Comparison of ENCODE assay signal across 8 cellular contexts in genomic region chr15:75343953-75344352, GRCh38. TPM values are rescaled to one million over a fixed set of nuclear protein-coding genes. Genes with fewer than 3 reads are reported as not detected.
A peak's percentile ranks its signal among the peaks of the same experiment; 100 is the strongest.
DNase-seq lines count a peak whose midpoint lies in the region; FAIRE-seq and TF ChIP-seq lines count a peak whose summit lies in the region.
"Not testable (repeated sequence)": the region's sequence is repeated elsewhere in the genome, so short reads cannot be mapped to it uniquely, and the experiment has no call there.
"Had no signal": no experiment of that assay in that cellular context is flagged by ENCODE, and none has a peak within 500 bp of the region (broad histone marks: within the 10 kb centered on the region; RNA-seq: fewer than 3 reads in every experiment).

No MANE protein-coding gene starts in this region.

- DNase-seq in AG10803 (ENCODE audit: low read depth) (peak; percentile 17), NCI-H2029 treated with DMSO at 0.1 percent for 48 hours (lab: John Stamatoyannopoulos, UW) (peak; percentile 28), fibroblast of pulmonary artery (ENCODE audit: low read depth) (peak; percentile 36), kidney (peak; percentile 59), osteoblast (ENCODE audit: insufficient read length, low spot score, missing footprints) (peak; percentile 51)
- DNase-seq in activated CD4-positive, CD25-positive, alpha-beta regulatory T cell treated with anti-CD3 and anti-CD28 coated beads, Interleukin-2, amount 50 U/mL, for 72 hours = peak; percentile 17

- not testable (repeated sequence) for H4K20me1 ChIP-seq in osteoblast (ENCODE audit: insufficient read depth, low read length)

- intact Hi-C loops in kidney (cut with DNase I) = not testable (repeated sequence)

- not testable (repeated sequence) for H3K4me2 ChIP-seq in osteoblast (ENCODE audit: insufficient read depth, low read length)

- H3K4me1 ChIP-seq in HUES64 (ENCODE audit: insufficient read depth, low read length); kidney (ENCODE audit: control insufficient read depth in 1 of 2, insufficient read depth in 1 of 2, low read depth in 1 of 2, low read length in 2 of 2); osteoblast (ENCODE audit: insufficient read depth, low read length): not testable (repeated sequence)

- not testable (repeated sequence) for H3K9me3 ChIP-seq in HUES64 (ENCODE audit: insufficient read depth, low read depth, low read length); kidney (ENCODE audit: control insufficient read depth in 1 of 2, low read length in 2 of 2); osteoblast (ENCODE audit: low read depth, low read length)

- H3K9ac ChIP-seq in HUES64 (ENCODE audit: low read depth, low read length) = 0 out of 2 replicates have a peak overlapping the region, but pooled peaks have one; percentile 12
- H3K9ac ChIP-seq in kidney (ENCODE audit: low read length in 2 of 2) = not testable (repeated sequence)

- H3K27ac ChIP-seq in HUES64 (ENCODE audit: low read depth, low read length); kidney (ENCODE audit: low read depth in 2 of 2, low read length in 2 of 2); osteoblast (ENCODE audit: low read depth, low read length): not testable (repeated sequence)

- not testable (repeated sequence) for TF ChIP-seq CTCF in AG10803 (conservative IDR thresholded peaks at IDR 0.05; ENCODE audit: low read length); fibroblast of pulmonary artery (IDR thresholded peaks at IDR 0.05; ENCODE audit: low read length, missing control alignments); kidney (IDR thresholded peaks at IDR 0.05; ENCODE audit: borderline replicate concordance, extremely low read depth, insufficient read depth); osteoblast (IDR thresholded peaks at IDR 0.05; ENCODE audit: extremely low read depth, low read depth, low read length)

- H3K79me2 ChIP-seq in osteoblast (ENCODE audit: insufficient read depth, low read length) = not testable (repeated sequence)

- H3K4me3 ChIP-seq in AG10803 (ENCODE audit: low read length); HUES64 (ENCODE audit: low read length); fibroblast of pulmonary artery (replicated peaks; ENCODE audit: low read depth, low read length); kidney (ENCODE audit: low read length in 2 of 2); osteoblast (ENCODE audit: insufficient read depth, low read length): not testable (repeated sequence)

- WGBS in HUES64 = 73% methylated on average over 8 of the region's 8 CpGs

- H3K27me3 ChIP-seq in HUES64 (ENCODE audit: insufficient read depth, low read length) (peaks cover 37% of the 10 kb centered on the region), osteoblast (ENCODE audit: insufficient read depth, low read length) (peaks cover 27% of the 10 kb centered on the region)

- H2AFZ ChIP-seq in osteoblast (ENCODE audit: low read length) = not testable (repeated sequence)

- not testable (repeated sequence) for FAIRE-seq in kidney (lab: Jason Lieb, UNC)

- peaks cover 19% of the 10 kb centered on the region for H3K36me3 ChIP-seq in HUES64 (ENCODE audit: insufficient read depth, low read length)
- H3K36me3 ChIP-seq in kidney (ENCODE audit: control insufficient read depth in 1 of 2, insufficient read depth in 2 of 2, low read length in 2 of 2) = not testable (repeated sequence)
- peaks cover 13% of the 10 kb centered on the region for H3K36me3 ChIP-seq in osteoblast (ENCODE audit: insufficient read depth, low read length)

RNA-seq across cellular contexts. Expression of gene NEIL1, which starts 2.9 kb away (rescaled TPM):
- 4.0 TPM for polyA plus RNA-seq in HUES64 (2013, experiment 1 of 2)
- 6.5 TPM for polyA plus RNA-seq in HUES64 (2013, experiment 2 of 2)
- total RNA-seq in kidney (42.9 TPM), osteoblast (3.6 and 5.0 TPM in 2 replicates)
- polyA plus RNA-seq in kidney (ENCODE audit: insufficient read depth, low read depth, low replicate concordance) = 22.6 TPM
- total RNA-seq: HT1080 had no signal

RNA-seq across cellular contexts. Expression of gene COMMD4, which starts 8.1 kb away (rescaled TPM):
- polyA plus RNA-seq in HUES64 (2013, experiment 1 of 2) = 104 TPM
- 94.5 TPM for polyA plus RNA-seq in HUES64 (2013, experiment 2 of 2)
- 67.6 TPM for total RNA-seq in kidney
- 162 TPM for polyA plus RNA-seq in kidney (ENCODE audit: insufficient read depth, low read depth, low replicate concordance)
- total RNA-seq in osteoblast = 67.2 and 68.4 TPM in 2 replicates

RNA-seq across cellular contexts. Expression of gene MAN2C1, which starts 24.5 kb away (rescaled TPM):
- polyA plus RNA-seq in HUES64 (2013, experiment 1 of 2) = 31.9 TPM
- polyA plus RNA-seq in HUES64 (2013, experiment 2 of 2) = 40.3 TPM
- 246 TPM for total RNA-seq in kidney
- polyA plus RNA-seq in kidney (ENCODE audit: insufficient read depth, low read depth, low replicate concordance) = 126 TPM
- total RNA-seq in osteoblast = 123 and 142 TPM in 2 replicates
